ENCODE assay signal across 18 cellular contexts in the genomic region with DNA sequence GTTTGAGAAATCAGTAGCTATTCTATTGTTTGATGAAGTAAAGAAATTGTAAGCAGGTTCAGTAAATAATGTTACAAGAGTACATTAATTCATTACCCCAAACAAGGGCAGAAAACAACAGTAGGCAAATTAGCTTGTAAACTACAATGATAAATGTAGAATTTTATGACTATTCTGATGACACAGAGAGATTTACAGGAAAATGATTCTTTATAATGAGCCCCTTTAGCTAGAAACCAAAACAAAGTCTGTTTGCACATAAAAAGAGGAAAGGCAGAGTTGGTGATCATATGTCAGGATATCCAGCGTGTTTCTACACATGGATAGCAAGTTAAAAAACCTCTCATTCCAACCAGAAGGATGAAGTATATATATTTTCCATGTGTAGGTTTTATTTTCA.
DNase-seq lines count a peak whose midpoint lies in the region; ATAC-seq and TF ChIP-seq lines count a peak whose summit lies in the region.
"Had no signal": no experiment of that assay in that cellular context is flagged by ENCODE, and none has a peak within 500 bp of the region (broad histone marks: within the 10 kb centered on the region; RNA-seq: fewer than 3 reads in every experiment).

No MANE protein-coding gene starts in this region.

- no peak overlapping the region for H3K27ac Mint-ChIP-seq in mesothelial cell of epicardium
- H3K27ac Mint-ChIP-seq: activated naive CD4-positive, alpha-beta T cell treated with anti-CD3 and anti-CD28 coated beads, Interleukin-2, amount 10 ng/mL, durations not matched to agents 7 days and 5 days; HFFc6; WTC11 had no signal

- no peaks in the 10 kb centered on the region for H3K36me3 Mint-ChIP-seq in mesothelial cell of epicardium
- H3K36me3 Mint-ChIP-seq: activated naive CD4-positive, alpha-beta T cell treated with anti-CD3 and anti-CD28 coated beads, Interleukin-2, amount 10 ng/mL, durations not matched to agents 7 days and 5 days; T-cell; WTC11 had no signal

- peaks cover 3% of the 10 kb centered on the region for H3K27me3 Mint-ChIP-seq in mesothelial cell of epicardium (ENCODE audit: low read depth)

- peak; percentile 51 to 58 for ATAC-seq in activated CD4-positive, CD25-positive, alpha-beta regulatory T cell treated with anti-CD3 and anti-CD28 coated beads, Interleukin-2, amount 50 U/mL, for 24 hours
- peak; percentile 20 for ATAC-seq in GM21723 (IDR thresholded peaks at IDR 0.05; ENCODE audit: unreplicated experiment)
- ATAC-seq in HG03565 (IDR thresholded peaks at IDR 0.05; ENCODE audit: unreplicated experiment), result peak; percentile 1
- ATAC-seq: body of pancreas, right cardiac atrium, WTC11 had no signal

- TF ChIP-seq CTCF in fibroblast of villous mesenchyme (IDR thresholded peaks at IDR 0.05; ENCODE audit: insufficient read depth, low read depth, low read length), result no peak
- TF ChIP-seq CTCF in mesothelial cell of epicardium (IDR thresholded peaks at IDR 0.05; ENCODE audit: unreplicated experiment), result no peak

- H3K4me1 Mint-ChIP-seq in mesothelial cell of epicardium, result no peaks in the 10 kb centered on the region

- no peak overlapping the region for H3K4me3 ChIP-seq in fibroblast of villous mesenchyme (ENCODE audit: low read depth, low read length)
- H3K4me3 ChIP-seq: BLaER1, body of pancreas, colonic mucosa had no signal

- no peak for DNase-seq in activated CD4-positive, CD25-positive, alpha-beta regulatory T cell (lab: John Stamatoyannopoulos, UW)
- DNase-seq in fibroblast of villous mesenchyme (ENCODE audit: low read depth) (peak; percentile 6), HuH-7 (ENCODE audit: low spot score) (no peak), mesothelial cell of epicardium (ENCODE audit: low spot score in 2 of 2, unreplicated experiment in 2 of 2) (no peak), SK-N-DZ (ENCODE audit: low spot score) (no peak)
- DNase-seq: activated naive CD4-positive, alpha-beta T cell treated with anti-CD3 and anti-CD28 coated beads, Interleukin-2, amount 10 ng/mL, durations not matched to agents 7 days and 5 days; body of pancreas; colonic mucosa; DMS 273 treated with DMSO at 0.1 percent for 48 hours; NCI-H226; right cardiac atrium; T-cell had no signal

- no peaks in the 10 kb centered on the region for H3K9me3 Mint-ChIP-seq in mesothelial cell of epicardium
- H3K9me3 Mint-ChIP-seq: HFFc6, T-cell, WTC11 had no signal

- no peak overlapping the region for H3K4me3 Mint-ChIP-seq in mesothelial cell of epicardium
- H3K4me3 Mint-ChIP-seq: activated naive CD4-positive, alpha-beta T cell treated with anti-CD3 and anti-CD28 coated beads, Interleukin-2, amount 10 ng/mL, durations not matched to agents 7 days and 5 days; HFFc6; T-cell; WTC11 had no signal

Comparison
In these comparisons a context has a peak if more than half of its experiments do, and no peak if none do; other contexts are left out.
1. ATAC-seq: peak in every context shown above with its lines; median percentile 54 in activated CD4-positive, CD25-positive, alpha-beta regulatory T cell treated with anti-CD3 and anti-CD28 coated beads, Interleukin-2, amount 50 U/mL, for 24 hours; 20 in GM21723; 1 in HG03565.